In genomic region chr7:84081973-84082522, GRCh38 we compare ENCODE assay signal across 2 cellular contexts.
TF ChIP-seq lines count a peak whose summit lies in the region.

No MANE protein-coding gene starts in this region.

TF ChIP-seq in A549, 52 proteins besides CTCF, POLR2A, EP300 and RAD21 (continued from another document):
- TF ChIP-seq HMGXB4 (CRISPR knock-in tag; IDR thresholded peaks at IDR 0.05; ENCODE audit: borderline replicate concordance) = no peak
- no peak for TF ChIP-seq MAFK (IDR thresholded peaks at IDR 0.05; ENCODE audit: partially characterized antibody)
- TF ChIP-seq PHF8 (IDR thresholded peaks at IDR 0.05; ENCODE audit: borderline replicate concordance, low read depth) = no peak
- no peak for TF ChIP-seq CHD2 (IDR thresholded peaks at IDR 0.05; ENCODE audit: low read length, partially characterized antibody)
- TF ChIP-seq HOXB13 (CRISPR knock-in tag; IDR thresholded peaks at IDR 0.05; ENCODE audit: low read depth) = no peak
- TF ChIP-seq ZFP36 (IDR thresholded peaks at IDR 0.05; ENCODE audit: borderline replicate concordance, partially characterized antibody) = no peak
- no peak for TF ChIP-seq RFX5 (IDR thresholded peaks at IDR 0.05)
- TF ChIP-seq USF2 (IDR thresholded peaks at IDR 0.05) = no peak
- TF ChIP-seq RNF2 (IDR thresholded peaks at IDR 0.05; ENCODE audit: borderline replicate concordance, low read depth) = no peak
- TF ChIP-seq HEYL (CRISPR knock-in tag; IDR thresholded peaks at IDR 0.05) = no peak
TF ChIP-seq in A549: peak in this region for 0.

TF ChIP-seq in GM12878, 131 proteins besides CTCF, POLR2A, EP300 and RAD21 (continued from another document):
- TF ChIP-seq CREB1 (IDR thresholded peaks at IDR 0.05; ENCODE audit: low read depth) = no peak
- TF ChIP-seq HDAC2 (IDR thresholded peaks at IDR 0.05) = no peak
- no peak for TF ChIP-seq HSF1 (IDR thresholded peaks at IDR 0.05; ENCODE audit: low read depth, low read length)
- TF ChIP-seq CEBPZ (IDR thresholded peaks at IDR 0.05; ENCODE audit: low read depth, low read length) = no peak
- no peak for TF ChIP-seq NFIC (IDR thresholded peaks at IDR 0.05; ENCODE audit: low read depth, low read length)
- TF ChIP-seq ZNF384 (IDR thresholded peaks at IDR 0.05; ENCODE audit: borderline replicate concordance, low read depth, low read length) = no peak
- no peak for TF ChIP-seq RAD51 (IDR thresholded peaks at IDR 0.05)
- TF ChIP-seq SRF (IDR thresholded peaks at IDR 0.05; ENCODE audit: low read depth in 2 of 2, low read length in 2 of 2) = no peak
- TF ChIP-seq CHD2 (IDR thresholded peaks at IDR 0.05; ENCODE audit: borderline replicate concordance, low read depth, low read length) = no peak
- no peak for TF ChIP-seq CEBPB (IDR thresholded peaks at IDR 0.05; ENCODE audit: borderline replicate concordance in 1 of 2, low read depth in 2 of 2, low read length in 2 of 2)
